ENCODE assay signal across 8 cellular contexts in genomic region chr1:167936068-167936929, GRCh38. TPM values are rescaled to one million over a fixed set of nuclear protein-coding genes. Genes with fewer than 3 reads are reported as not detected.
DNase-seq lines count a peak whose midpoint lies in the region; TF ChIP-seq lines count a peak whose summit lies in the region.

A gene with protein sequence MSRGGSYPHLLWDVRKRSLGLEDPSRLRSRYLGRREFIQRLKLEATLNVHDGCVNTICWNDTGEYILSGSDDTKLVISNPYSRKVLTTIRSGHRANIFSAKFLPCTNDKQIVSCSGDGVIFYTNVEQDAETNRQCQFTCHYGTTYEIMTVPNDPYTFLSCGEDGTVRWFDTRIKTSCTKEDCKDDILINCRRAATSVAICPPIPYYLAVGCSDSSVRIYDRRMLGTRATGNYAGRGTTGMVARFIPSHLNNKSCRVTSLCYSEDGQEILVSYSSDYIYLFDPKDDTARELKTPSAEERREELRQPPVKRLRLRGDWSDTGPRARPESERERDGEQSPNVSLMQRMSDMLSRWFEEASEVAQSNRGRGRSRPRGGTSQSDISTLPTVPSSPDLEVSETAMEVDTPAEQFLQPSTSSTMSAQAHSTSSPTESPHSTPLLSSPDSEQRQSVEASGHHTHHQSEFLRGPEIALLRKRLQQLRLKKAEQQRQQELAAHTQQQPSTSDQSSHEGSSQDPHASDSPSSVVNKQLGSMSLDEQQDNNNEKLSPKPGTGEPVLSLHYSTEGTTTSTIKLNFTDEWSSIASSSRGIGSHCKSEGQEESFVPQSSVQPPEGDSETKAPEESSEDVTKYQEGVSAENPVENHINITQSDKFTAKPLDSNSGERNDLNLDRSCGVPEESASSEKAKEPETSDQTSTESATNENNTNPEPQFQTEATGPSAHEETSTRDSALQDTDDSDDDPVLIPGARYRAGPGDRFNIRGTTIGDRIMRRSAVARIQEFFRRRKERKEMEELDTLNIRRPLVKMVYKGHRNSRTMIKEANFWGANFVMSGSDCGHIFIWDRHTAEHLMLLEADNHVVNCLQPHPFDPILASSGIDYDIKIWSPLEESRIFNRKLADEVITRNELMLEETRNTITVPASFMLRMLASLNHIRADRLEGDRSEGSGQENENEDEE (plus strand): TSS chr1:167936683. CDS start chr1:167936912, 229 bp downstream.

- H3K4ac ChIP-seq in H9 (ENCODE audit: low read depth, low read length) = no peak within 1 kb of the TSS; the same call in 1 of the 2 replicates

- no peak within 1 kb of the TSS for H2AK5ac ChIP-seq in H9 (ENCODE audit: insufficient read length, low read length)

- peaks cover 11% of the 10 kb centered on the region for H3K23me2 ChIP-seq in H9 (ENCODE audit: insufficient read length, low read depth, low read length, poor library complexity, severe bottlenecking)

- peak; percentile 98 for DNase-seq in ELR (ENCODE audit: low read depth)
- DNase-seq in H9 = peak; percentile 98
- peak; percentile 98 for DNase-seq in MG63
- peak; percentile 97 for DNase-seq in SHP77 treated with DMSO at 0.1 percent for 48 hours (lab: John Stamatoyannopoulos, UW)
- peak; percentile 99 for DNase-seq in activated effector memory CD4-positive, alpha-beta T cell treated with anti-CD3 and anti-CD28 coated beads, Interleukin-2, amount 50 U/mL, for 16 hours
- peak; percentile 99 for DNase-seq in fibroblast of the aortic adventitia (ENCODE audit: low read depth)

- no peak within 1 kb of the TSS for H4K91ac ChIP-seq in H9 (ENCODE audit: insufficient read length, low read depth, low read length)

- H3K4me3 Mint-ChIP-seq in H9 (peak within 1 kb of the TSS; percentile 88 to 97), nephron (peak within 1 kb of the TSS; percentile 93 to 97 (median 96))
- H3K4me3 Mint-ChIP-seq in stimulated activated naive CD8-positive, alpha-beta T cell treated with anti-CD3 and anti-CD28 coated beads, Interleukin-15, Interleukin-2, amounts not matched to agents 100 ng/mL and 50 ng/mL, for 24 hours = peak within 1 kb of the TSS; percentile 94

- peak within 1 kb of the TSS; percentile 98 for H3K18ac ChIP-seq in H9 (ENCODE audit: insufficient read length, low read depth, low read length)

- H3K36me3 ChIP-seq in MG63 = peaks cover 8% of the 10 kb centered on the region

- no peaks in the 10 kb centered on the region for H3K27me3 ChIP-seq in H9 (ENCODE audit: insufficient read depth, low read length)
- no peaks in the 10 kb centered on the region for H3K27me3 ChIP-seq in MG63

- H4K5ac ChIP-seq in H9 (ENCODE audit: insufficient read length, low read depth, low read length) = peak within 1 kb of the TSS; percentile 29

- no CpG with 5 or more reads among the region's 58 CpGs for WGBS in H9 (ENCODE audit: extremely low coverage, insufficient read length, low lambda C conversion rate)

- H3K9ac ChIP-seq in H9 (ENCODE audit: extremely low read depth, insufficient read length, low read length) = peak within 1 kb of the TSS; percentile 94

- peak within 1 kb of the TSS; percentile 100 for H3K27ac Mint-ChIP-seq in H9
- H3K27ac Mint-ChIP-seq in nephron = peak within 1 kb of the TSS; percentile 97 to 100 (median 100)
- H3K27ac Mint-ChIP-seq in stimulated activated naive CD8-positive, alpha-beta T cell treated with anti-CD3 and anti-CD28 coated beads, Interleukin-15, Interleukin-2, amounts not matched to agents 100 ng/mL and 50 ng/mL, for 24 hours = peak within 1 kb of the TSS; percentile 100

- H2AFZ ChIP-seq in H9 (ENCODE audit: low read length) = peak within 1 kb of the TSS; percentile 82

- peak within 1 kb of the TSS; percentile 87 for H3K4me2 ChIP-seq in H9 (ENCODE audit: insufficient read depth, insufficient read length, low read length)

- H3K36me3 Mint-ChIP-seq in H9 (ENCODE audit: insufficient read depth in 1 of 3, low read depth in 3 of 3) (no peaks in the 10 kb centered on the region; a peak in 2 of 7 replicates), nephron (ENCODE audit: low read depth) (peaks cover 4% of the 10 kb centered on the region)
- peaks cover 4% of the 10 kb centered on the region for H3K36me3 Mint-ChIP-seq in stimulated activated naive CD8-positive, alpha-beta T cell treated with anti-CD3 and anti-CD28 coated beads, Interleukin-15, Interleukin-2, amounts not matched to agents 100 ng/mL and 50 ng/mL, for 24 hours (ENCODE audit: low read depth)

- H3K4me3 ChIP-seq in MG63 (peak within 1 kb of the TSS; percentile 69), fibroblast of the aortic adventitia (ENCODE audit: low read depth, low read length) (peak within 1 kb of the TSS; percentile 88)

- TF ChIP-seq CTCF in H9 (conservative IDR thresholded peaks at IDR 0.05) (no peak), fibroblast of the aortic adventitia (IDR thresholded peaks at IDR 0.05; ENCODE audit: insufficient read depth, low read length) (no peak), nephron (IDR thresholded peaks at IDR 0.05; ENCODE audit: unreplicated experiment in 3 of 3) (no peak)

- H3K9me3 ChIP-seq in H9 (ENCODE audit: control insufficient read depth, low read depth, low read length) (no peaks in the 10 kb centered on the region), MG63 (no peaks in the 10 kb centered on the region)

- peak within 1 kb of the TSS; percentile 92 for H3K14ac ChIP-seq in H9 (ENCODE audit: insufficient read depth, low read length)

- peak within 1 kb of the TSS; percentile 2 for H3K56ac ChIP-seq in H9 (ENCODE audit: insufficient read length, low read depth, low read length)

- peak within 1 kb of the TSS; percentile 84 for H3T11ph ChIP-seq in H9 (ENCODE audit: low read length)

- peak within 1 kb of the TSS; percentile 52 for H3K27ac ChIP-seq in H9 (ENCODE audit: insufficient read length, low read depth, low read length)

- peaks cover 19 to 22% of the 10 kb centered on the region in 2 experiments for H3K4me1 Mint-ChIP-seq in H9
- H3K4me1 Mint-ChIP-seq in nephron = peaks cover 25% of the 10 kb centered on the region
- H3K4me1 Mint-ChIP-seq in stimulated activated naive CD8-positive, alpha-beta T cell treated with anti-CD3 and anti-CD28 coated beads, Interleukin-15, Interleukin-2, amounts not matched to agents 100 ng/mL and 50 ng/mL, for 24 hours (ENCODE audit: low read depth) = peaks cover 43% of the 10 kb centered on the region

- 0 out of 2 replicates have a peak, but pooled peaks cover 3% of the 10 kb centered on the region for H3K4me1 ChIP-seq in H9 (ENCODE audit: insufficient read depth, low read length)

- H2BK120ac ChIP-seq in H9 (ENCODE audit: low read depth, low read length, poor library complexity, severe bottlenecking) = no peak within 1 kb of the TSS

- H2BK5ac ChIP-seq in H9 (ENCODE audit: insufficient read length, low read length) = no peak within 1 kb of the TSS

- H3K27me3 Mint-ChIP-seq in H9 (ENCODE audit: low read depth) = no peaks in the 10 kb centered on the region
- H3K27me3 Mint-ChIP-seq in nephron (ENCODE audit: low read depth) = no peaks in the 10 kb centered on the region
- no peaks in the 10 kb centered on the region for H3K27me3 Mint-ChIP-seq in stimulated activated naive CD8-positive, alpha-beta T cell treated with anti-CD3 and anti-CD28 coated beads, Interleukin-15, Interleukin-2, amounts not matched to agents 100 ng/mL and 50 ng/mL, for 24 hours

- no peaks in the 10 kb centered on the region for H3K79me1 ChIP-seq in H9 (ENCODE audit: insufficient read depth, low read depth, low read length, poor library complexity, severe bottlenecking)

- H3K9me3 Mint-ChIP-seq in H9 (peaks cover 0 to 3% of the 10 kb centered on the region in 2 experiments; a peak in 1 of 5 replicates), nephron (no peaks in the 10 kb centered on the region)
- no peaks in the 10 kb centered on the region for H3K9me3 Mint-ChIP-seq in stimulated activated naive CD8-positive, alpha-beta T cell treated with anti-CD3 and anti-CD28 coated beads, Interleukin-15, Interleukin-2, amounts not matched to agents 100 ng/mL and 50 ng/mL, for 24 hours

- no peak within 1 kb of the TSS for H4K8ac ChIP-seq in H9 (replicated peaks; ENCODE audit: insufficient read length, low read depth, low read length)

- no peak within 1 kb of the TSS for H3K23ac ChIP-seq in H9 (ENCODE audit: insufficient read length, low read depth, low read length)

- no peak within 1 kb of the TSS for H2BK12ac ChIP-seq in H9 (ENCODE audit: insufficient read length, low read depth, low read length)

- H2BK15ac ChIP-seq in H9 (ENCODE audit: low read depth, low read length) = no peak within 1 kb of the TSS

- no peaks in the 10 kb centered on the region for H4K20me1 ChIP-seq in H9 (ENCODE audit: control insufficient read depth, insufficient read depth, insufficient read length)

- peaks cover 5% of the 10 kb centered on the region; the same call in 1 of the 2 replicates for H3K79me2 ChIP-seq in H9 (ENCODE audit: insufficient read depth, low read length)

- no peak within 1 kb of the TSS for H2BK20ac ChIP-seq in H9 (ENCODE audit: low read depth, low read length, poor library complexity, severe bottlenecking)

RNA-seq across cellular contexts. Expression of the gene that starts here (rescaled TPM):
- 15.8 and 16.0 TPM in 2 replicates for total RNA-seq in H9 (2021)
- 70.1 and 99.3 TPM in 2 replicates for total RNA-seq in MG63 (2014; rRNA removed; shearing (Covaris generic); ENCODE audit: low replicate concordance)
- total RNA-seq in fibroblast of the aortic adventitia (ENCODE audit: low replicate concordance) = 68.9 and 83.4 TPM in 2 replicates

Comparison
In these comparisons a context has a peak if more than half of its experiments do, and no peak if none do; other contexts are left out.
1. Peak in every context shown above with its lines: DNase-seq, H3K4me3 ChIP-seq and H3K27ac ChIP-seq.